ENCODE assay signal across 27 cellular contexts in genomic region chr6:166820483-166820882, GRCh38.
"Had no signal": no experiment of that assay in that cellular context is flagged by ENCODE, and none has a peak within 500 bp of the region (broad histone marks: within the 10 kb centered on the region; RNA-seq: fewer than 3 reads in every experiment).

No MANE protein-coding gene starts in this region.

- H3K27ac ChIP-seq: colonic mucosa, coronary artery, dorsolateral prefrontal cortex, epithelial cell of prostate, esophagus muscularis mucosa, esophagus squamous epithelium, foreskin keratinocyte, gastrocnemius medialis, gastroesophageal sphincter, heart left ventricle, heart right ventricle had no signal

- H3K36me3 ChIP-seq: colonic mucosa, esophagus muscularis mucosa, esophagus squamous epithelium, gastrocnemius medialis, gastroesophageal sphincter, heart left ventricle, heart right ventricle had no signal

- ATAC-seq: effector memory CD8-positive, alpha-beta T cell; esophagus mucosa; foreskin keratinocyte; gastrocnemius medialis; gastroesophageal sphincter; heart left ventricle; heart right ventricle had no signal

- H3K27me3 ChIP-seq: colonic mucosa, dorsolateral prefrontal cortex, esophagus muscularis mucosa, esophagus squamous epithelium, foreskin keratinocyte, gastroesophageal sphincter had no signal

- H3K4me1 ChIP-seq: colonic mucosa, esophagus muscularis mucosa, esophagus squamous epithelium, foreskin keratinocyte, gastrocnemius medialis, gastroesophageal sphincter, heart left ventricle, heart right ventricle had no signal

- FAIRE-seq: colon, endometrium, endothelial cell of umbilical vein, frontal cortex had no signal

- DNase-seq: colonic mucosa; cortex of kidney; dermis blood vessel endothelial cell; dorsolateral prefrontal cortex; effector CD4-positive, alpha-beta T cell; effector CD8-positive, alpha-beta T cell; effector memory CD4-positive, alpha-beta T cell; effector memory CD8-positive, alpha-beta T cell; endodermal cell; erythroblast; esophagus squamous epithelium; foreskin fibroblast; foreskin keratinocyte; foreskin melanocyte; gastrocnemius medialis; glutamatergic neuron; heart left ventricle; heart right ventricle had no signal

- H3K4me3 ChIP-seq: colonic mucosa, coronary artery, dorsolateral prefrontal cortex, esophagus muscularis mucosa, esophagus squamous epithelium, gastrocnemius medialis, gastroesophageal sphincter, heart left ventricle, heart right ventricle had no signal

- H3K9me3 ChIP-seq: colonic mucosa, esophagus muscularis mucosa, esophagus squamous epithelium, gastrocnemius medialis, gastroesophageal sphincter, heart left ventricle, heart right ventricle had no signal
